Comparison of ENCODE assay signal across 8 cellular contexts in the genomic region with DNA sequence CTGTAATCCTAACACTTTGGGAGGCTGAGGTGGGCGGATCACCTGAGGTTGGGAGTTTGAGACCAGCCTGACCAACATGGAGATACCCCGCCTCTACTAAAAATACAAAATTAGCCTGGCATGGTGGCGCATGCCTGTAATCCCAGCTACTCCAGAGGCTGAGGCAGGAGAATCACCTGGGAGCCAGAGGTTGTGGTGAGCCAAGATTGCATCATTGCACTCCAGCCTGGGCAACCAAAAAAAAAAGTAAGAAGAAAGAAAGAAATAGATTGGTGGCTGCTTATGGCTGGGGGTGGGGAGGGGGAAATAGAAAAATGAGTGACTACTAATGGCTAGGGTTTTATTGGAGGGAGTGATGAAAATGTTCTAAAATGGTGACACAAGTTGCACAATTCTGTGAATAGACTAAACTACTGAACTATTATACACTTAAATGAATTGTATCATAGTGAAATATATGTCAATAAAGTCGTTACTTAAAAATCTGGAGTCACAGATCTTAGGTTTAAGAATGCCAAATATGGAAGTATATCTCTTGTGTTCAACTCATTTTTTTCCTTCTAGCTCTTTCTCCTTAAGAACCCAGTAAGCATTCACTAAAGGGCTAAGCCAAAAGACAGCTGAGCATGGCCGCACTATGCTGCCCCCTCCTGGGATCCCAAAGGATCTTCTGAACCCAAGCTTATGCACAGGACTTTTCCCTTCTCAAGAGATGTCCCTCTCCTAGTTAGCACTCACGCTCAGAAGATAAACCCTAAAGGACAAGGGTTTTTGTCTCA. TPM values are rescaled to one million over a fixed set of nuclear protein-coding genes. Genes with fewer than 3 reads are reported as not detected.
A peak's percentile ranks its signal among the peaks of the same experiment; 100 is the strongest.
DNase-seq lines count a peak whose midpoint lies in the region; ATAC-seq and TF ChIP-seq lines count a peak whose summit lies in the region.

No MANE protein-coding gene starts in this region.

- H3K36me3 ChIP-seq in BJ (ENCODE audit: control insufficient read depth, insufficient read depth, low read length): no peaks in the 10 kb centered on the region

- H3K9me3 Mint-ChIP-seq in stimulated activated effector memory CD8-positive, alpha-beta T cell treated with anti-CD3 and anti-CD28 coated beads, Interleukin-12 subunit alpha, Interleukin-12 subunit beta, amount 100 ng/mL, for 72 hours: no peaks in the 10 kb centered on the region

- peaks cover 28% of the 10 kb centered on the region for H3K4me1 Mint-ChIP-seq in stimulated activated effector memory CD8-positive, alpha-beta T cell treated with anti-CD3 and anti-CD28 coated beads, Interleukin-12 subunit alpha, Interleukin-12 subunit beta, amount 100 ng/mL, for 72 hours

- H3K4me3 ChIP-seq in BJ (ENCODE audit: low read depth, low read length) (no peak overlapping the region), HFF-Myc (replicated peaks; ENCODE audit: low read depth, low read length) (no peak overlapping the region)

- DNase-seq in BJ (ENCODE audit: low read depth) (no peak), HFF-Myc (ENCODE audit: extremely low read depth, low read depth) (peak; percentile 42), NOMO-1 treated with DMSO at 0.1 percent for 48 hours (lab: John Stamatoyannopoulos, UW; ENCODE audit: unreplicated experiment) (peak; percentile 41), foreskin melanocyte (peak; percentile 63), pons (ENCODE audit: low spot score) (peak; percentile 75), epidermal melanocyte (ENCODE audit: insufficient read length, low spot score) (no peak)
- peak; percentile 43 to 59 for DNase-seq in activated T-cell treated with anti-CD3 and anti-CD28 coated beads, Interleukin-2, amount 50 U/mL, for 48 hours
- no peak for DNase-seq in stimulated activated effector memory CD8-positive, alpha-beta T cell treated with anti-CD3 and anti-CD28 coated beads, Interleukin-12 subunit alpha, Interleukin-12 subunit beta, amount 100 ng/mL, for 72 hours (ENCODE audit: low spot score in 2 of 2)

- ATAC-seq in stimulated activated effector memory CD8-positive, alpha-beta T cell treated with anti-CD3 and anti-CD28 coated beads, Interleukin-12 subunit alpha, Interleukin-12 subunit beta, amount 100 ng/mL, for 72 hours: no peak

- H3K36me3 Mint-ChIP-seq in stimulated activated effector memory CD8-positive, alpha-beta T cell treated with anti-CD3 and anti-CD28 coated beads, Interleukin-12 subunit alpha, Interleukin-12 subunit beta, amount 100 ng/mL, for 72 hours: no peaks in the 10 kb centered on the region

- no peak overlapping the region for H3K4me3 Mint-ChIP-seq in stimulated activated effector memory CD8-positive, alpha-beta T cell treated with anti-CD3 and anti-CD28 coated beads, Interleukin-12 subunit alpha, Interleukin-12 subunit beta, amount 100 ng/mL, for 72 hours

- H3K27me3 ChIP-seq in BJ (ENCODE audit: control insufficient read depth, insufficient read depth, low read length): peaks cover 5% of the 10 kb centered on the region

- H3K27ac Mint-ChIP-seq in stimulated activated effector memory CD8-positive, alpha-beta T cell treated with anti-CD3 and anti-CD28 coated beads, Interleukin-12 subunit alpha, Interleukin-12 subunit beta, amount 100 ng/mL, for 72 hours: no peak overlapping the region

- POLR2A ChIA-PET in BJ (lab: Charles Lee): no interaction called here

- CTCF ChIA-PET in BJ (lab: Yijun Ruan, JAX): interaction anchor here (0.6 to 14.1 kb wide), 20 partner anchors 10 to 704 kb away, joined by 3 to 488 read pairs (median 4); a partner anchor contains a TSS

- TF ChIP-seq CTCF in BJ (IDR thresholded peaks at IDR 0.05; ENCODE audit: insufficient read depth, low read depth, low read length) (peak; percentile 85), HFF-Myc (IDR thresholded peaks at IDR 0.05; ENCODE audit: low read depth, low read length, missing control alignments) (peak; percentile 86)

RNA-seq across cellular contexts. Expression of a gene that starts 3.2 kb away (rescaled TPM):
- polyA plus RNA-seq in BJ (2011; rRNA removed): 1.2 TPM in 2 replicates
- 1.1 and 1.4 TPM in 2 replicates for polyA minus RNA-seq in BJ (2011; rRNA and poly(A)+ RNA removed)

RNA-seq across cellular contexts. Expression of a gene that starts 52.7 kb away (rescaled TPM):
- polyA plus RNA-seq in BJ (2011; rRNA removed): 111 and 152 TPM in 2 replicates
- polyA minus RNA-seq in BJ (2011; rRNA and poly(A)+ RNA removed): 75.6 and 106 TPM in 2 replicates

Comparison
In these comparisons a context has a peak if more than half of its experiments do, and no peak if none do; other contexts are left out.
1. DNase-seq: peak in HFF-Myc (single experiment), NOMO-1 treated with DMSO at 0.1 percent for 48 hours (single experiment), activated T-cell treated with anti-CD3 and anti-CD28 coated beads, Interleukin-2, amount 50 U/mL, for 48 hours (2 of 2), foreskin melanocyte (single experiment) and pons (single experiment); none in BJ (single experiment), stimulated activated effector memory CD8-positive, alpha-beta T cell treated with anti-CD3 and anti-CD28 coated beads, Interleukin-12 subunit alpha, Interleukin-12 subunit beta, amount 100 ng/mL, for 72 hours (0 of 2) and epidermal melanocyte (single experiment).